Comparison of ENCODE assay signal across 1 cellular context in genomic region chr3:172711457-172711800, GRCh38.
TF ChIP-seq lines count a peak whose summit lies in the region.

No MANE protein-coding gene starts in this region.

TF ChIP-seq in HepG2, 621 proteins besides CTCF, POLR2A, EP300 and RAD21 (continued from another document):
- TF ChIP-seq, protein P1, sequence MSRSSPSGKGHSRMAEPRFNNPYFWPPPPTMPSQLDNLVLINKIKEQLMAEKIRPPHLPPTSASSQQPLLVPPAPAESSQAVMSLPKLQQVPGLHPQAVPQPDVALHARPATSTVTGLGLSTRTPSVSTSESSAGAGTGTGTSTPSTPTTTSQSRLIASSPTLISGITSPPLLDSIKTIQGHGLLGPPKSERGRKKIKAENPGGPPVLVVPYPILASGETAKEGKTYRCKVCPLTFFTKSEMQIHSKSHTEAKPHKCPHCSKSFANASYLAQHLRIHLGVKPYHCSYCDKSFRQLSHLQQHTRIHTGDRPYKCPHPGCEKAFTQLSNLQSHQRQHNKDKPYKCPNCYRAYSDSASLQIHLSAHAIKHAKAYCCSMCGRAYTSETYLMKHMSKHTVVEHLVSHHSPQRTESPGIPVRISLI (CRISPR knock-in tag; IDR thresholded peaks at IDR 0.05; ENCODE audit: borderline replicate concordance) = no peak
- TF ChIP-seq ZNF816 (CRISPR knock-in tag; IDR thresholded peaks at IDR 0.05; ENCODE audit: borderline replicate concordance) (0 out of 2 replicates have a peak, but pooled peaks have one; percentile 21), ELF1 (CRISPR knock-in tag; IDR thresholded peaks at IDR 0.05) (peak; percentile 50; the same call in 1 of the 2 replicates), YEATS4 (CRISPR knock-in tag; IDR thresholded peaks at IDR 0.05; ENCODE audit: borderline replicate concordance) (0 out of 2 replicates have a peak, but pooled peaks have one; percentile 1), HNF4G (IDR thresholded peaks at IDR 0.05; ENCODE audit: borderline replicate concordance, low read depth, low read length) (0 out of 2 replicates have a peak, but pooled peaks have one; percentile 41), HNF4G (CRISPR knock-in tag; IDR thresholded peaks at IDR 0.05; ENCODE audit: borderline replicate concordance, low read depth) (no peak), ELF4 (CRISPR knock-in tag; IDR thresholded peaks at IDR 0.05; ENCODE audit: borderline replicate concordance) (0 out of 2 replicates have a peak, but pooled peaks have one; percentile 27), HNF4A (CRISPR knock-in tag; IDR thresholded peaks at IDR 0.05) (peak; percentile 31; the same call in 1 of the 2 replicates), ZNF644 (CRISPR knock-in tag; IDR thresholded peaks at IDR 0.05; ENCODE audit: low read depth) (peak; percentile 5; the same call in 1 of the 2 replicates)
- TF ChIP-seq, protein P2, sequence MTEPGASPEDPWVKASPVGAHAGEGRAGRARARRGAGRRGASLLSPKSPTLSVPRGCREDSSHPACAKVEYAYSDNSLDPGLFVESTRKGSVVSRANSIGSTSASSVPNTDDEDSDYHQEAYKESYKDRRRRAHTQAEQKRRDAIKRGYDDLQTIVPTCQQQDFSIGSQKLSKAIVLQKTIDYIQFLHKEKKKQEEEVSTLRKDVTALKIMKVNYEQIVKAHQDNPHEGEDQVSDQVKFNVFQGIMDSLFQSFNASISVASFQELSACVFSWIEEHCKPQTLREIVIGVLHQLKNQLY (CRISPR knock-in tag; IDR thresholded peaks at IDR 0.05) = 0 out of 2 replicates have a peak, but pooled peaks have one; percentile 6
TF ChIP-seq in HepG2: peak in this region for 8.
